ENCODE assay signal across 30 cellular contexts in the genomic region with DNA sequence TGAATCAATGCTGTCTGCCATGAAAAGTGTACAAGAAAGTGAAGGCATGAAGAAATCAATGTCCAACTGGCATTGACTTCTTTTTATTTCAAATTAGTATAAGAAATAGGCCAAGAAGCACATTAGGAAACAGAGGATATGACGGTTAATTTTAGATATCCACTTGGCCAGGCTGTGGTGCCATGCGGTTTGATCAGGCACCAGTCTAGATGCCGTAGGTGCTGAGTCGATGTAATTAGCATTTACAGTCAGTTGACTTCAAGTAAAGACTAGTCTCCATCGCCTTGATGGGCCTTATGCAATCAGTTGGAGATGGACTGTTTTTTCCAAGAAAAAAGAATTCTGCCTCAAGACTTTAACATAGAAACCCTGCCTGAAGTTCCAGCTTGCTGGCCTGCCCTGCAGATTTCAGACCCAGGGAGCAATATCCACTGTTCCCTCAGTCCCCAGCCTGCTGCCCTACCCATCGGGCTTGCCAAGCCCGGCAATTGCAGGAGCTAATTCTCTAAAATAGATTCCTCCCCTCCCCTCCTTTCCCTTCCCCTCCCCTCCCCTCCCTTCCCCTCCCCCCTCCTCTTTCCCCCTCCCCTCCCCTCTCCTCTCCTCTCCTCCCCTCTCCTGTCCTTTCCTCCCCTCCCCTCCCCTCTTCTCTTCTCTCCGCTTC.
"Had no signal": no experiment of that assay in that cellular context is flagged by ENCODE, and none has a peak within 500 bp of the region (broad histone marks: within the 10 kb centered on the region; RNA-seq: fewer than 3 reads in every experiment).

No MANE protein-coding gene starts in this region.

- DNase-seq: naive B cell; naive thymus-derived CD8-positive, alpha-beta T cell; nephron progenitor cell; nucleus accumbens; pancreas; psoas muscle; right cardiac atrium; spleen; stimulated activated CD4-positive, alpha-beta T cell treated with anti-CD3 and anti-CD28 coated beads, Interleukin-12 subunit alpha, Interleukin-12 subunit beta, amount 100 ng/mL, for 4 hours; stimulated activated CD4-positive, alpha-beta T cell treated with anti-CD3 and anti-CD28 coated beads, Interleukin-1b, Interleukin-23, amount 100 ng/mL, for 48 hours; stimulated activated CD4-positive, alpha-beta T cell treated with anti-CD3 and anti-CD28 coated beads, Interleukin-4, amount 100 ng/mL, for 1 hour; stimulated activated CD4-positive, alpha-beta T cell treated with anti-CD3 and anti-CD28 coated beads, Interleukin-4, amount 100 ng/mL, for 4 hours; stimulated activated CD8-positive, alpha-beta memory T cell treated with anti-CD3 and anti-CD28 coated beads, Interleukin-4, amount 100 ng/mL, for 48 hours; stimulated activated naive CD4-positive, alpha-beta T cell; stimulated activated naive CD8-positive, alpha-beta T cell treated with anti-CD3 and anti-CD28 coated beads, Interleukin-15, amount 100 ng/mL, for 72 hours; stimulated activated naive CD8-positive, alpha-beta T cell treated with anti-CD3 and anti-CD28 coated beads, Interleukin-15, Interleukin-2, amounts not matched to agents 100 U/mL and 50 U/mL, for 24 hours; substantia nigra; testis; tibial artery; transverse colon; upper lobe of left lung had no signal

- H3K9me3 ChIP-seq: neutrophil, pancreas, psoas muscle, suprapubic skin, testis, transverse colon, upper lobe of left lung, vagina had no signal

- H3K4me3 ChIP-seq: pancreas, psoas muscle, skin epidermis, smooth muscle cell, spleen, suprapubic skin, testis, tibial artery, transverse colon, upper lobe of left lung, vagina had no signal

- H3K4me1 ChIP-seq: pancreas, psoas muscle, spleen, suprapubic skin, tibial artery, transverse colon, upper lobe of left lung had no signal

- ATAC-seq: naive thymus-derived CD8-positive, alpha-beta T cell; natural killer cell treated with Interleukin-12 subunit alpha and Interleukin-12 subunit beta and Interleukin-15 and Interleukin-18, amount 100 ng/mL, for 72 hours; pancreas; psoas muscle; right cardiac atrium; sciatic nerve; stimulated activated memory B cell treated with anti-CD40 and anti-IgM and Interleukin-4, amounts not matched to agents 10 μg/mL and 1 μg/mL and 100 μg/mL, for 72 hours; stimulated activated naive CD8-positive, alpha-beta T cell treated with anti-CD3 and anti-CD28 coated beads, Interleukin-15, amount 100 ng/mL, for 72 hours; stimulated activated naive CD8-positive, alpha-beta T cell treated with anti-CD3 and anti-CD28 coated beads, Interleukin-15, Interleukin-2, amounts not matched to agents 100 U/mL and 50 U/mL, for 24 hours had no signal

- FAIRE-seq: pancreas, urothelium cell line had no signal

- H3K27me3 ChIP-seq: neutrophil, pancreas, suprapubic skin, testis, tibial artery, transverse colon, upper lobe of left lung, vagina had no signal

- H3K4me2 ChIP-seq: smooth muscle cell had no signal

- H3K36me3 ChIP-seq: neutrophil, pancreas, spleen, suprapubic skin, tibial artery, transverse colon, upper lobe of left lung, vagina had no signal

- H3K27ac ChIP-seq: neutrophil, pancreas, psoas muscle, skin epidermis, spleen, suprapubic skin, testis, tibial artery, transverse colon, upper lobe of left lung, vagina had no signal
